Comparison of ENCODE assay signal across 1 cellular context in the genomic region with DNA sequence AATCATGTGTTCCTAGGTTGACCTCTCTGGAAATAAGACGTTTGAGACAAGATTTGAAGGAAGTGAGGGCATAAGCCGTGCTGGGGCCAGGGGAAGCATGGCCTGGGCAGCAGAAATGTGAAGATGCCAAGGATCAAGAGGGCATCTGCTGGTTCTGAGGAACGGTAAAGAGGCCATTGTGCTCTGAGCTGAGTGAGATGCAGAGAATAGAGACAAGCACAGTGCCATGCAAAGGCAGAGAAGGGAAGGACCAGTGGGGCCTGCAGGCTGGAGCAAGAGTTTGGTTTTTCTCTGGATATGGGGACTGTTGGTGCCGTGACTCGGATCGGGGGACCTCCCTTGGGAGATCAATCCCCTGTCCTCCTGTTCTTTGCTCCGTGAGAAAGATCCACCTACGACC.
TF ChIP-seq lines count a peak whose summit lies in the region.

No MANE protein-coding gene starts in this region.

TF ChIP-seq in SK-N-SH treated with all-trans-retinoic acid at 6 μM for 48 hours, 23 proteins besides CTCF, POLR2A, EP300 and RAD21 (continued from another document):
- TF ChIP-seq TCF4 (CRISPR knock-in tag; IDR thresholded peaks at IDR 0.05; ENCODE audit: borderline replicate concordance), result no peak
- TF ChIP-seq ZFP30 (CRISPR knock-in tag; IDR thresholded peaks at IDR 0.05), result no peak
- no peak for TF ChIP-seq ZFP3 (CRISPR knock-in tag; IDR thresholded peaks at IDR 0.05)
- TF ChIP-seq, protein P1, sequence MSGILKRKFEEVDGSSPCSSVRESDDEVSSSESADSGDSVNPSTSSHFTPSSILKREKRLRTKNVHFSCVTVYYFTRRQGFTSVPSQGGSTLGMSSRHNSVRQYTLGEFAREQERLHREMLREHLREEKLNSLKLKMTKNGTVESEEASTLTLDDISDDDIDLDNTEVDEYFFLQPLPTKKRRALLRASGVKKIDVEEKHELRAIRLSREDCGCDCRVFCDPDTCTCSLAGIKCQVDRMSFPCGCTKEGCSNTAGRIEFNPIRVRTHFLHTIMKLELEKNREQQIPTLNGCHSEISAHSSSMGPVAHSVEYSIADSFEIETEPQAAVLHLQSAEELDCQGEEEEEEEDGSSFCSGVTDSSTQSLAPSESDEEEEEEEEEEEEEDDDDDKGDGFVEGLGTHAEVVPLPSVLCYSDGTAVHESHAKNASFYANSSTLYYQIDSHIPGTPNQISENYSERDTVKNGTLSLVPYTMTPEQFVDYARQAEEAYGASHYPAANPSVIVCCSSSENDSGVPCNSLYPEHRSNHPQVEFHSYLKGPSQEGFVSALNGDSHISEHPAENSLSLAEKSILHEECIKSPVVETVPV (CRISPR knock-in tag; IDR thresholded peaks at IDR 0.05), result no peak
- TF ChIP-seq ESRRG (CRISPR knock-in tag; IDR thresholded peaks at IDR 0.05), result no peak
- no peak for TF ChIP-seq POU6F1 (CRISPR knock-in tag; IDR thresholded peaks at IDR 0.05; ENCODE audit: borderline replicate concordance, low read depth)
